14 cellular contexts compared by ENCODE assay signal in the genomic region with DNA sequence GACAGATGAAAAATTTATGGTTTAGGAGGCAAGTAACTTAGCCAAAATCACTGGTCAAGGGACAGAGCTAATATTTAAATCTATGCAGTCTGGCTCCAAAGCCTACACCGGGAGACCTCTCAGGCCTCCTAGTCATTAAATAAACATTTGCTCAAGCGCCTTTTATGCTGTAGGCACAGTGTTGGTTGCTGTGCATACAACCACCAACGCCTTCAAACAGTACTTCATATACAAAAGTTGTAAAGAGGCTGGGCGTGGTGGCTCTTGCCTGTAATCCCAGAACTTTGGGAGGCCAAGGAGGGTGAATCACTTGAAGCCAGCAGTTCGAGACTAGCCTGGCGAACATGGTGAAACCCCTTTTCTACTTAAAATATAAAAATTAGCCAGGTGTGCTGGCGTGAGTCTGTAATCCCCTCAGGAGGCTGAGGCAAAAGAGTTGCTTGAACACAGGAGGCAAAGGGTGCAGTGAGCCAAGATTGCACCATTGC.
DNase-seq lines count a peak whose midpoint lies in the region; ATAC-seq and TF ChIP-seq lines count a peak whose summit lies in the region.
"Had no signal": no experiment of that assay in that cellular context is flagged by ENCODE, and none has a peak within 500 bp of the region (broad histone marks: within the 10 kb centered on the region; RNA-seq: fewer than 3 reads in every experiment).

No MANE protein-coding gene starts in this region.

- no peak for TF ChIP-seq POLR2A in stomach (IDR thresholded peaks at IDR 0.05)

- POLR2A ChIA-PET in activated CD4-positive, alpha-beta memory T cell treated with anti-CD3 and anti-CD28 coated beads, Interleukin-2, amount 10 ng/mL, durations not matched to agents 7 days and 5 days (lab: Charles Lee) = no interaction called here

- no peak for TF ChIP-seq EP300 in stomach (IDR thresholded peaks at IDR 0.05)

- H3K36me3 ChIP-seq in stomach = no peaks in the 10 kb centered on the region

- H3K27ac ChIP-seq in stomach = peak overlapping the region in 2 of 5 donors; percentile 8 to 23

- intact Hi-C loops in stomach (cut with DNase I; ENCODE audit: low total_unique reads) = no loop called here

- CTCF ChIA-PET in activated CD4-positive, alpha-beta memory T cell treated with anti-CD3 and anti-CD28 coated beads, Interleukin-2, amount 10 ng/mL, durations not matched to agents 7 days and 5 days (lab: Charles Lee) = no interaction called here

- TF ChIP-seq CTCF in stomach (IDR thresholded peaks at IDR 0.05) = no peak

- no peaks in the 10 kb centered on the region for H3K4me1 Mint-ChIP-seq in activated CD4-positive, alpha-beta memory T cell treated with anti-CD3 and anti-CD28 coated beads, Interleukin-2, amount 10 ng/mL, durations not matched to agents 7 days and 5 days
- H3K4me1 Mint-ChIP-seq: CD8-positive, alpha-beta memory T cell; central memory CD8-positive, alpha-beta T cell; immature natural killer cell; naive thymus-derived CD4-positive, alpha-beta T cell had no signal

- H3K36me3 Mint-ChIP-seq in activated CD4-positive, alpha-beta memory T cell treated with anti-CD3 and anti-CD28 coated beads, Interleukin-2, amount 10 ng/mL, durations not matched to agents 7 days and 5 days (ENCODE audit: low read depth) = no peaks in the 10 kb centered on the region
- H3K36me3 Mint-ChIP-seq: CD8-positive, alpha-beta memory T cell had no signal

- DNase-seq in HCEC 1CT = peak; percentile 56
- DNase-seq in NCI-H774 (lab: John Stamatoyannopoulos, UW) = peak; percentile 81
- peak; percentile 20 for DNase-seq in fibroblast of gingiva (ENCODE audit: low read depth)
- DNase-seq in stomach = peak; percentile 60
- DNase-seq in epidermal melanocyte (ENCODE audit: insufficient read length, low spot score) = no peak
- DNase-seq in activated CD4-positive, alpha-beta memory T cell treated with anti-CD3 and anti-CD28 coated beads, Interleukin-2, amount 10 ng/mL, durations not matched to agents 7 days and 5 days = no peak
- DNase-seq: activated naive CD4-positive, alpha-beta T cell; CD8-positive, alpha-beta memory T cell; immature natural killer cell; naive thymus-derived CD4-positive, alpha-beta T cell; NCI-H1436 treated with DMSO at 0.1 percent for 48 hours had no signal

- H3K4me3 Mint-ChIP-seq in activated CD4-positive, alpha-beta memory T cell treated with anti-CD3 and anti-CD28 coated beads, Interleukin-2, amount 10 ng/mL, durations not matched to agents 7 days and 5 days = no peak overlapping the region
- H3K4me3 Mint-ChIP-seq: CD8-positive, alpha-beta memory T cell; central memory CD8-positive, alpha-beta T cell; immature natural killer cell; naive thymus-derived CD4-positive, alpha-beta T cell; T-helper 2 cell treated with Interferon-gamma antibody and Interleukin-4, amounts not matched to agents 5 μg/mL and 100 μg/mL, for 36 hours had no signal

- no peak for ATAC-seq in GM18868 (IDR thresholded peaks at IDR 0.05; ENCODE audit: unreplicated experiment)
- ATAC-seq: naive thymus-derived CD4-positive, alpha-beta T cell had no signal

- H3K9me3 ChIP-seq in stomach = no peaks in the 10 kb centered on the region

- H3K27me3 Mint-ChIP-seq in activated CD4-positive, alpha-beta memory T cell treated with anti-CD3 and anti-CD28 coated beads, Interleukin-2, amount 10 ng/mL, durations not matched to agents 7 days and 5 days = no peaks in the 10 kb centered on the region
- H3K27me3 Mint-ChIP-seq: CD8-positive, alpha-beta memory T cell; central memory CD8-positive, alpha-beta T cell had no signal

- H3K9me3 Mint-ChIP-seq in activated CD4-positive, alpha-beta memory T cell treated with anti-CD3 and anti-CD28 coated beads, Interleukin-2, amount 10 ng/mL, durations not matched to agents 7 days and 5 days = no peaks in the 10 kb centered on the region
- H3K9me3 Mint-ChIP-seq: T-helper 2 cell treated with Interferon-gamma antibody and Interleukin-4, amounts not matched to agents 5 μg/mL and 100 μg/mL, for 36 hours had no signal

- WGBS in stomach, 5 donors = 35 to 68% (median 43%) methylated on average over 7 of the region's 7 CpGs

- H3K4me3 ChIP-seq in stomach = no peak overlapping the region

- H3K4me1 ChIP-seq in stomach = peaks cover 0 to 8% (median 0%) of the 10 kb centered on the region in 4 donors

- no peak overlapping the region for H3K27ac Mint-ChIP-seq in activated CD4-positive, alpha-beta memory T cell treated with anti-CD3 and anti-CD28 coated beads, Interleukin-2, amount 10 ng/mL, durations not matched to agents 7 days and 5 days
- H3K27ac Mint-ChIP-seq: immature natural killer cell; naive thymus-derived CD4-positive, alpha-beta T cell; T-helper 2 cell treated with Interferon-gamma antibody and Interleukin-4, amounts not matched to agents 5 μg/mL and 100 μg/mL, for 36 hours had no signal

- no peaks in the 10 kb centered on the region for H3K27me3 ChIP-seq in stomach

Comparison
In these comparisons a context has a peak if more than half of its experiments do, and no peak if none do; other contexts are left out.
1. DNase-seq: peak in HCEC 1CT (single experiment), NCI-H774 (single experiment), fibroblast of gingiva (single experiment) and stomach (single experiment); none in epidermal melanocyte (single experiment) and activated CD4-positive, alpha-beta memory T cell treated with anti-CD3 and anti-CD28 coated beads, Interleukin-2, amount 10 ng/mL, durations not matched to agents 7 days and 5 days (single experiment).